ENCODE assay signal across 10 cellular contexts in the genomic region with DNA sequence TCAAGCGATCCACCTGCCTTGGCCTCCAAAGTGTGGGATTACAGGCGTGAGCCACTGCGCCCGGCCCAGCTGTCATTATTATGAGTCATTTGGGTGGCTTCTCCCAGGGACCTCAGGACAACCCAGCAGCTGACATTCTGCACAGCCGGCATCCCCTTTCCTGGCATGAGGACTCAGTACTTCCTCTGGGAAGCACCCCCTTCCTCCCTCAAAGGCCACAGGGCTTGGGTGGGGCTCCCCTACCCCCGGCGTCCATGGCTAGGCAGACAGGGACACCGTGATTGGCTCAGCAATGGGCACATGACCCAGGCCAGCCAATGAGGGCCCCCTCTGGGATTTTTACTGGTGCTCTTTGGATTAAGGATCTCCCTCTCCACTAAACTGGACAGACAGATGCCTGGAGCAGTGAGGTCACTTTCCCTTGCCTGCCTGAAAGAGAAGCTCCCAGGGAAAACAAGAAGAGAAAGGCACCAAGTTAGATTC. TPM values are rescaled to one million over a fixed set of nuclear protein-coding genes. Genes with fewer than 3 reads are reported as not detected.
A peak's percentile ranks its signal among the peaks of the same experiment; 100 is the strongest.
DNase-seq lines count a peak whose midpoint lies in the region; ATAC-seq and TF ChIP-seq lines count a peak whose summit lies in the region.
"Had no signal": no experiment of that assay in that cellular context is flagged by ENCODE, and none has a peak within 500 bp of the region (broad histone marks: within the 10 kb centered on the region; RNA-seq: fewer than 3 reads in every experiment).

No MANE protein-coding gene starts in this region.

- peaks cover 68% of the 10 kb centered on the region for H3K36me3 ChIP-seq in MG63
- no peaks in the 10 kb centered on the region for H3K36me3 ChIP-seq in colonic mucosa

- peak overlapping the region; percentile 11 for H3K27ac ChIP-seq in colonic mucosa

- no peak overlapping the region for H3K4me3 Mint-ChIP-seq in activated CD4-positive, alpha-beta memory T cell treated with anti-CD3 and anti-CD28 coated beads for 36 hours

- no peak for TF ChIP-seq CTCF in colonic mucosa (IDR thresholded peaks at IDR 0.05)

- intact Hi-C loops in colonic mucosa (cut with DNase I), result no loop called here
- intact Hi-C loops in activated CD4-positive, alpha-beta memory T cell treated with anti-CD3 and anti-CD28 coated beads for 36 hours (cut with micrococcal nuclease), result no loop called here

- CTCF ChIA-PET in activated CD4-positive, alpha-beta memory T cell treated with anti-CD3 and anti-CD28 coated beads for 36 hours (lab: Charles Lee), result no interaction called here

- POLR2A ChIA-PET in activated CD4-positive, alpha-beta memory T cell treated with anti-CD3 and anti-CD28 coated beads for 36 hours (lab: Charles Lee), result no interaction called here

- peaks cover 3% of the 10 kb centered on the region for H3K4me1 Mint-ChIP-seq in activated CD4-positive, alpha-beta memory T cell treated with anti-CD3 and anti-CD28 coated beads for 36 hours (ENCODE audit: low read depth)

- no peaks in the 10 kb centered on the region for H3K9me3 ChIP-seq in MG63
- no peaks in the 10 kb centered on the region for H3K9me3 ChIP-seq in colonic mucosa

- H3K4me1 ChIP-seq in colonic mucosa, result no peaks in the 10 kb centered on the region

- no peaks in the 10 kb centered on the region for H3K36me3 Mint-ChIP-seq in activated CD4-positive, alpha-beta memory T cell treated with anti-CD3 and anti-CD28 coated beads for 36 hours

- H3K27me3 Mint-ChIP-seq in activated CD4-positive, alpha-beta memory T cell treated with anti-CD3 and anti-CD28 coated beads for 36 hours, result peaks cover 7% of the 10 kb centered on the region

- no peaks in the 10 kb centered on the region for H3K9me3 Mint-ChIP-seq in activated CD4-positive, alpha-beta memory T cell treated with anti-CD3 and anti-CD28 coated beads for 36 hours

- no peak overlapping the region for H3K4me3 ChIP-seq in MG63
- no peak overlapping the region for H3K4me3 ChIP-seq in colonic mucosa

- ATAC-seq in GM18498 (IDR thresholded peaks at IDR 0.05; ENCODE audit: unreplicated experiment), result no peak

- peak; percentile 94 for DNase-seq in AG08395 (ENCODE audit: low spot score)
- peak; percentile 63 for DNase-seq in MG63
- peak; percentile 58 for DNase-seq in colonic mucosa
- DNase-seq in lung microvascular endothelial cell (ENCODE audit: low read depth in 2 of 2), result peak; percentile 62 to 85
- no peak for DNase-seq in activated CD4-positive, alpha-beta memory T cell treated with anti-CD3 and anti-CD28 coated beads for 36 hours
- no peak for DNase-seq in NCI-H146 (lab: John Stamatoyannopoulos, UW)
- DNase-seq in NCI-H2081 (lab: John Stamatoyannopoulos, UW), result no peak
- DNase-seq: activated naive CD4-positive, alpha-beta T cell; posterior cingulate gyrus had no signal

- no peak overlapping the region for H3K9ac ChIP-seq in colonic mucosa (ENCODE audit: low read depth in 2 of 2, low read length in 2 of 2)

- H3K27me3 ChIP-seq in MG63 (no peaks in the 10 kb centered on the region), colonic mucosa (no peaks in the 10 kb centered on the region)

- H3K27ac Mint-ChIP-seq in activated CD4-positive, alpha-beta memory T cell treated with anti-CD3 and anti-CD28 coated beads for 36 hours, result no peak overlapping the region

RNA-seq across cellular contexts. Expression of gene KANK2, which starts 6.0 kb away (rescaled TPM):
- 81.9 and 86.7 TPM in 2 replicates for total RNA-seq in MG63 (2014; rRNA removed; shearing (Covaris generic); ENCODE audit: low replicate concordance)
- 10 to 100 TPM; 44.1 to 87.8 TPM for total RNA-seq in colonic mucosa
- 39.0 and 110 TPM in 2 replicates for total RNA-seq in lung microvascular endothelial cell
- total RNA-seq in activated CD4-positive, alpha-beta memory T cell treated with anti-CD3 and anti-CD28 coated beads for 36 hours, result 1 to 10 TPM; 2.0 to 2.5 TPM

RNA-seq across cellular contexts. Expression of gene SPC24, which starts 35.7 kb away (rescaled TPM):
- total RNA-seq in MG63 (2014; rRNA removed; shearing (Covaris generic); ENCODE audit: low replicate concordance), result 69.7 and 113 TPM in 2 replicates
- 10 to 100 TPM in 1 of 2 donors, 1 to 10 TPM in 1; 9.4 to 47.6 TPM for total RNA-seq in colonic mucosa
- 14.3 and 35.7 TPM in 2 replicates for total RNA-seq in lung microvascular endothelial cell
- total RNA-seq in activated CD4-positive, alpha-beta memory T cell treated with anti-CD3 and anti-CD28 coated beads for 36 hours, result 10 to 100 TPM; 64.1 to 70.3 TPM

RNA-seq across cellular contexts. Expression of gene ANGPTL8, which starts 48.1 kb away (rescaled TPM):
- not detected in 2 replicates for total RNA-seq in MG63 (2014; rRNA removed; shearing (Covaris generic); ENCODE audit: low replicate concordance)
- total RNA-seq in colonic mucosa (not detected), lung microvascular endothelial cell (not detected in 2 replicates)
- total RNA-seq in activated CD4-positive, alpha-beta memory T cell treated with anti-CD3 and anti-CD28 coated beads for 36 hours, result not detected

Comparison
In these comparisons a context has a peak if more than half of its experiments do, and no peak if none do; other contexts are left out.
1. DNase-seq: peak in AG08395 (single experiment), MG63 (single experiment), colonic mucosa (single experiment) and lung microvascular endothelial cell (2 of 2); none in activated CD4-positive, alpha-beta memory T cell treated with anti-CD3 and anti-CD28 coated beads for 36 hours (single experiment), NCI-H146 (single experiment) and NCI-H2081 (0 of 2).
2. RNA of gene KANK2, which starts 6.0 kb away (total RNA-seq): 39.0 to 110 TPM in lung microvascular endothelial cell, 44.1 to 87.8 TPM in colonic mucosa and 81.9 to 86.7 TPM in MG63; 2.0 to 2.5 TPM in activated CD4-positive, alpha-beta memory T cell treated with anti-CD3 and anti-CD28 coated beads for 36 hours; every median in the first group is over 10 times any median in the second.